23 cellular contexts compared by ENCODE assay signal in the genomic region with DNA sequence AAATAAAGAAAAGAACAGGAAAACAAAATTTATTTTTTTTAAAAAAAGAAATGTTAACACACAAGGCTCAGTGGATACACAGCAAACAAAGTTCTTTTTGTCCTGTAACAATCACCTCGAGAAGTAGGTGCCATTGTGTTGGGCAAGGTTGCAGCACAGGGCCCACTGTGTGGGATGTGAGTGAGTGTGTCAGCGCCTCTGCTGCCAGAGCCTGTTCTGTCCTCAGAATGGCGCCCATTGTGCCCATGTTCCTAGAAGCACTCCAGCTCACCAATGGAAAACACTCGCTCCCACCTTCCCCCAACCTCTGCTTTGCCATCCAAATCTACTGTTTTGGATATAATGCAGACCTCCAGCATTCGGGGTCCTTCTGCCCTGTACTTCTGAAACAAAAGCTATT.
"Had no signal": no experiment of that assay in that cellular context is flagged by ENCODE, and none has a peak within 500 bp of the region (broad histone marks: within the 10 kb centered on the region; RNA-seq: fewer than 3 reads in every experiment).

No MANE protein-coding gene starts in this region.

- H3K4me3 ChIP-seq: colonic mucosa, coronary artery, dorsolateral prefrontal cortex, esophagus squamous epithelium, gastrocnemius medialis, gastroesophageal sphincter, heart left ventricle, heart right ventricle had no signal

- H3K4me1 ChIP-seq: colonic mucosa, esophagus squamous epithelium, foreskin keratinocyte, gastrocnemius medialis, gastroesophageal sphincter, heart left ventricle, heart right ventricle had no signal

- H3K36me3 ChIP-seq: colonic mucosa, esophagus squamous epithelium, gastrocnemius medialis, gastroesophageal sphincter, heart left ventricle, heart right ventricle had no signal

- H3K27me3 ChIP-seq: colonic mucosa, esophagus squamous epithelium, foreskin keratinocyte, gastrocnemius medialis had no signal

- ATAC-seq: effector memory CD8-positive, alpha-beta T cell; esophagus mucosa; foreskin keratinocyte; gastrocnemius medialis; gastroesophageal sphincter; heart left ventricle; heart right ventricle had no signal

- H3K27ac ChIP-seq: colonic mucosa, coronary artery, dorsolateral prefrontal cortex, epithelial cell of prostate, esophagus squamous epithelium, foreskin keratinocyte, gastrocnemius medialis, gastroesophageal sphincter, heart left ventricle, heart right ventricle had no signal

- H3K9me3 ChIP-seq: colonic mucosa, esophagus squamous epithelium, gastrocnemius medialis, gastroesophageal sphincter, heart left ventricle, heart right ventricle had no signal

- DNase-seq: colonic mucosa; cortex of kidney; dermis blood vessel endothelial cell; dorsolateral prefrontal cortex; effector CD4-positive, alpha-beta T cell; effector CD8-positive, alpha-beta T cell; effector memory CD4-positive, alpha-beta T cell; effector memory CD8-positive, alpha-beta T cell; endodermal cell; erythroblast; esophagus squamous epithelium; foreskin fibroblast; foreskin keratinocyte; foreskin melanocyte; gastrocnemius medialis; glutamatergic neuron; head of caudate nucleus; heart left ventricle; heart right ventricle had no signal
